In genomic region chr1:65419681-65420589, GRCh38 we compare ENCODE assay signal across 8 cellular contexts. TPM values are rescaled to one million over a fixed set of nuclear protein-coding genes. Genes with fewer than 3 reads are reported as not detected.
DNase-seq lines count a peak whose midpoint lies in the region; ATAC-seq, FAIRE-seq and TF ChIP-seq lines count a peak whose summit lies in the region.

No MANE protein-coding gene starts in this region.

- ATAC-seq in GM18502 (IDR thresholded peaks at IDR 0.05; ENCODE audit: poor library complexity, unreplicated experiment), result peak; percentile 92
- peak; percentile 96 for ATAC-seq in HG02943 (IDR thresholded peaks at IDR 0.05; ENCODE audit: low read depth, unreplicated experiment)
- ATAC-seq in T-helper 17 cell, result peak; percentile 93

- H3K36me3 Mint-ChIP-seq in T-helper 17 cell (ENCODE audit: low read depth), result no peaks in the 10 kb centered on the region

- H3K4me1 ChIP-seq in right atrium auricular region, result peaks cover 0 to 33% of the 10 kb centered on the region in 2 donors

- DNase-seq in NCI-H1694 treated with DMSO at 0.1 percent for 48 hours (lab: John Stamatoyannopoulos, UW), result peak; percentile 96
- DNase-seq in T-helper 17 cell, result peak; percentile 96 to 99 (median 97)
- DNase-seq in right atrium auricular region (ENCODE audit: low spot score), result peak; percentile 96
- DNase-seq in pulmonary artery endothelial cell (ENCODE audit: low read depth, low spot score), result peak; percentile 95
- peak; percentile 98 for DNase-seq in urothelium cell line (ENCODE audit: low spot score)

- peaks cover 2% of the 10 kb centered on the region for H3K36me3 ChIP-seq in right atrium auricular region

- FAIRE-seq in urothelium cell line (lab: Jason Lieb, UNC), result peak; percentile 77

- no peak overlapping the region for H3K27ac Mint-ChIP-seq in T-helper 17 cell

- H3K4me3 Mint-ChIP-seq in T-helper 17 cell, result no peak overlapping the region

- H3K4me1 Mint-ChIP-seq in T-helper 17 cell, result peaks cover 15% of the 10 kb centered on the region

- no peak for TF ChIP-seq CTCF in right atrium auricular region (IDR thresholded peaks at IDR 0.05)

- H3K27me3 ChIP-seq in right atrium auricular region, result no peaks in the 10 kb centered on the region

- H3K4me3 ChIP-seq in right atrium auricular region, result peak overlapping the region; percentile 73 to 93

- H3K9me3 ChIP-seq in T-helper 17 cell (ENCODE audit: control insufficient read depth, low read length, poor library complexity, severe bottlenecking), result no peaks in the 10 kb centered on the region
- no peaks in the 10 kb centered on the region for H3K9me3 ChIP-seq in right atrium auricular region

- H3K27me3 Mint-ChIP-seq in T-helper 17 cell, result no peaks in the 10 kb centered on the region

- H3K27ac ChIP-seq in angular gyrus (ENCODE audit: low read depth, low read length) (peak overlapping the region; percentile 93), right atrium auricular region (peak overlapping the region; percentile 95 to 97)

RNA-seq across cellular contexts. Expression of gene LEPR, which starts 0.5 kb away (rescaled TPM):
- total RNA-seq in T-helper 17 cell, result 1 to 10 TPM; 1.9 to 5.8 TPM
- 10 to 100 TPM; 10.8 to 25.2 TPM for total RNA-seq in right atrium auricular region
- 10.2 and 25.1 TPM in 2 replicates for total RNA-seq in pulmonary artery endothelial cell

RNA-seq across cellular contexts. Expression of gene LEPROT, which starts 0.5 kb away (rescaled TPM):
- total RNA-seq in T-helper 17 cell (10 to 100 TPM; 14.7 to 30.2 TPM), right atrium auricular region (10 to 100 TPM; 42.7 to 44.6 TPM), pulmonary artery endothelial cell (49.1 and 51.2 TPM in 2 replicates)

Comparison
In these comparisons a context has a peak if more than half of its experiments do, and no peak if none do; other contexts are left out.
1. Peak in every context shown above with its lines: DNase-seq, ATAC-seq, H3K4me3 ChIP-seq and H3K27ac ChIP-seq.